In the genomic region with DNA sequence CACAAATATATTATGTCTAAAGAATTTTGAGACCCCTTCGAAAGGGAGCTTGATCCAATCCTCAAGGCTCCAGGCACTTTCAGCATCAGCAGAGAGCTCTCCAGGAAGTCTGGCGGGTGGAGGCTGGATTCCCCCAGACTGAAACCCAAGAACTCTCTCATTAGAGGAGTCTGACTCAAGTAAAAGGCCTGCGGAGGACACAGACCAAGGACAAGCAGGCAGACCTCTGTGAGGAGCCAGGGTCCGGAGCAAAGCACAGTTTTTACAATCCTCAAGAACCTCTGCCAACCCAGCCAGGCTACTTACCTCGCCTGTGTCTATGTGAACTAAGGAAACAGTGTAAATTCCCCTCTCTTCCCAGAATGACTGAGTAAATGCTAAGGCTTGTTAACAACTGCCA, we compare ENCODE assay signal across 11 cellular contexts.
A peak's percentile ranks its signal among the peaks of the same experiment; 100 is the strongest.
DNase-seq lines count a peak whose midpoint lies in the region; ATAC-seq and TF ChIP-seq lines count a peak whose summit lies in the region.
"Had no signal": no experiment of that assay in that cellular context is flagged by ENCODE, and none has a peak within 500 bp of the region (broad histone marks: within the 10 kb centered on the region; RNA-seq: fewer than 3 reads in every experiment).

No MANE protein-coding gene starts in this region.

- no peaks in the 10 kb centered on the region for H3K27me3 ChIP-seq in dorsolateral prefrontal cortex
- no peaks in the 10 kb centered on the region for H3K27me3 ChIP-seq in CD4-positive, alpha-beta memory T cell (ENCODE audit: insufficient read depth, low read length)

- intact Hi-C loops in sciatic nerve (cut with DNase I) (no loop called here), dorsolateral prefrontal cortex (cut with DNase I) (no loop called here)
- intact Hi-C loops in CD4-positive, alpha-beta memory T cell (cut with micrococcal nuclease), result no loop called here

- H3K4me3 Mint-ChIP-seq in CD4-positive, alpha-beta memory T cell, result no peak overlapping the region
- H3K4me3 Mint-ChIP-seq: activated T-cell treated with anti-CD3 and anti-CD28 coated beads, Interleukin-2, amount 50 U/mL, for 72 hours; T-helper 1 cell treated with Interleukin-12 subunit alpha and Interleukin-12 subunit beta and Interleukin-4 antibody, amounts not matched to agents 30 μg/mL and 1 μg/mL, for 36 hours had no signal

- no peaks in the 10 kb centered on the region for H3K9me3 ChIP-seq in CD4-positive, alpha-beta memory T cell (ENCODE audit: control insufficient read depth in 1 of 2, low read length in 2 of 2)

- H3K27ac Mint-ChIP-seq in CD4-positive, alpha-beta memory T cell, result no peak overlapping the region
- H3K27ac Mint-ChIP-seq: activated T-cell treated with anti-CD3 and anti-CD28 coated beads, Interleukin-2, amount 50 U/mL, for 72 hours; T-helper 1 cell treated with Interleukin-12 subunit alpha and Interleukin-12 subunit beta and Interleukin-4 antibody, amounts not matched to agents 30 μg/mL and 1 μg/mL, for 36 hours had no signal

- peak; percentile 79 for DNase-seq in ELR (ENCODE audit: low read depth)
- DNase-seq in astrocyte of the cerebellum (ENCODE audit: low read depth), result peak; percentile 71
- DNase-seq in iris pigment epithelial cell (ENCODE audit: low read depth), result peak; percentile 95
- DNase-seq in sciatic nerve (ENCODE audit: low spot score), result no peak
- DNase-seq in GM19238 (ENCODE audit: insufficient read length, low spot score), result no peak
- no peak for DNase-seq in dorsolateral prefrontal cortex
- DNase-seq in activated CD4-positive, alpha-beta T cell treated with anti-CD3 and anti-CD28 coated beads for 48 hours, result no peak
- DNase-seq in CD4-positive, alpha-beta memory T cell, result no peak
- DNase-seq: activated T-cell treated with anti-CD3 and anti-CD28 coated beads, Interleukin-2, amount 50 U/mL, for 72 hours; DMS 273 treated with DMSO at 0.1 percent for 48 hours had no signal

- no peaks in the 10 kb centered on the region for H3K4me1 ChIP-seq in CD4-positive, alpha-beta memory T cell (ENCODE audit: insufficient read depth, low read length)

- H3K4me3 ChIP-seq in astrocyte of the cerebellum (ENCODE audit: low read depth, low read length) (no peak overlapping the region), dorsolateral prefrontal cortex (no peak overlapping the region)
- H3K4me3 ChIP-seq in CD4-positive, alpha-beta memory T cell (ENCODE audit: low read length in 2 of 2), result no peak overlapping the region

- no peaks in the 10 kb centered on the region for H3K4me1 Mint-ChIP-seq in CD4-positive, alpha-beta memory T cell

- H3K27ac ChIP-seq in dorsolateral prefrontal cortex, result peak overlapping the region in 4 of 59 donors; percentile 13 to 51 (median 25)
- no peak overlapping the region for H3K27ac ChIP-seq in CD4-positive, alpha-beta memory T cell (ENCODE audit: low read depth, low read length)

- TF ChIP-seq CTCF in astrocyte of the cerebellum (IDR thresholded peaks at IDR 0.05; ENCODE audit: low read depth, low read length, missing control alignments) (no peak), dorsolateral prefrontal cortex (IDR thresholded peaks at IDR 0.05 in 54 of 56, conservative IDR thresholded peaks at IDR 0.05 in 2 of 56; ENCODE audit: low read depth in 1 of 56, partially characterized antibody in 56 of 56) (no peak)

- no peaks in the 10 kb centered on the region for H3K36me3 ChIP-seq in CD4-positive, alpha-beta memory T cell (ENCODE audit: insufficient read depth, low read length)

- peaks cover 0 to 2% (median 0%) of the 10 kb centered on the region in 8 donors for H3K9me3 Mint-ChIP-seq in CD4-positive, alpha-beta memory T cell
- H3K9me3 Mint-ChIP-seq: activated T-cell treated with anti-CD3 and anti-CD28 coated beads, Interleukin-2, amount 50 U/mL, for 72 hours; T-helper 1 cell treated with Interleukin-12 subunit alpha and Interleukin-12 subunit beta and Interleukin-4 antibody, amounts not matched to agents 30 μg/mL and 1 μg/mL, for 36 hours had no signal

- no peaks in the 10 kb centered on the region for H3K36me3 Mint-ChIP-seq in CD4-positive, alpha-beta memory T cell

- peak; percentile 70 for ATAC-seq in sciatic nerve
- ATAC-seq: activated T-cell treated with anti-CD3 and anti-CD28 coated beads, Interleukin-2, amount 50 U/mL, for 72 hours had no signal

- in situ Hi-C loops in astrocyte of the cerebellum (cut with HindIII; ENCODE audit: low sequenced_read_pairs), result no loop called here

- CTCF ChIA-PET in CD4-positive, alpha-beta memory T cell (lab: Charles Lee; ENCODE audit: partially characterized antibody), result no interaction called here

- POLR2A ChIA-PET in CD4-positive, alpha-beta memory T cell (lab: Charles Lee; ENCODE audit: partially characterized antibody), result no interaction called here

- H3K27me3 Mint-ChIP-seq in CD4-positive, alpha-beta memory T cell, result peaks cover 0 to 2% of the 10 kb centered on the region in 2 donors

Comparison
In these comparisons a context has a peak if more than half of its experiments do, and no peak if none do; other contexts are left out.
1. DNase-seq: peak in ELR (single experiment), astrocyte of the cerebellum (single experiment) and iris pigment epithelial cell (single experiment); none in sciatic nerve (single experiment), GM19238 (single experiment), dorsolateral prefrontal cortex (0 of 10), activated CD4-positive, alpha-beta T cell treated with anti-CD3 and anti-CD28 coated beads for 48 hours (single experiment) and CD4-positive, alpha-beta memory T cell (0 of 5).